Comparison of ENCODE assay signal across 16 cellular contexts in genomic region chr10:52609601-52610240, GRCh38.
DNase-seq lines count a peak whose midpoint lies in the region; ATAC-seq and TF ChIP-seq lines count a peak whose summit lies in the region.
"Had no signal": no experiment of that assay in that cellular context is flagged by ENCODE, and none has a peak within 500 bp of the region (broad histone marks: within the 10 kb centered on the region; RNA-seq: fewer than 3 reads in every experiment).

No MANE protein-coding gene starts in this region.

- H3K4me3 Mint-ChIP-seq in GM23338, result no peak overlapping the region
- no peak overlapping the region for H3K4me3 Mint-ChIP-seq in activated CD4-positive, alpha-beta T cell treated with anti-CD3 and anti-CD28 coated beads, Interleukin-2, amount 10 ng/mL, durations not matched to agents 7 days and 5 days
- H3K4me3 Mint-ChIP-seq: CD4-positive, alpha-beta memory T cell had no signal

- no peak overlapping the region for H3K4me3 ChIP-seq in GM23338
- H3K4me3 ChIP-seq in PC-3 (ENCODE audit: low read length), result no peak overlapping the region
- H3K4me3 ChIP-seq in right atrium auricular region, result no peak overlapping the region
- H3K4me3 ChIP-seq: GM12878 had no signal

- H2AFZ ChIP-seq in GM23338 (0 out of 2 replicates have a peak overlapping the region, but pooled peaks have one; percentile 11), PC-3 (ENCODE audit: low read length) (peak overlapping the region; percentile 39)

- H3K27me3 ChIP-seq in GM23338 (ENCODE audit: insufficient read depth), result no peaks in the 10 kb centered on the region
- no peaks in the 10 kb centered on the region for H3K27me3 ChIP-seq in PC-3 (ENCODE audit: low read length)
- H3K27me3 ChIP-seq in right atrium auricular region, result no peaks in the 10 kb centered on the region
- H3K27me3 ChIP-seq: BE2C had no signal

- ATAC-seq in GM23338 (no peak), PC-3 (no peak), Right ventricle myocardium inferior (no peak)
- ATAC-seq: GM12878, HCT116, HepG2 had no signal

- H4K20me1 ChIP-seq in GM23338 (replicated peaks; ENCODE audit: insufficient read depth) (no peaks in the 10 kb centered on the region), PC-3 (ENCODE audit: low read length) (no peaks in the 10 kb centered on the region)

- H3K27ac Mint-ChIP-seq in GM23338, result no peak overlapping the region
- no peak overlapping the region for H3K27ac Mint-ChIP-seq in activated CD4-positive, alpha-beta T cell treated with anti-CD3 and anti-CD28 coated beads, Interleukin-2, amount 10 ng/mL, durations not matched to agents 7 days and 5 days
- H3K27ac Mint-ChIP-seq: CD4-positive, alpha-beta memory T cell had no signal

- H3K4me1 Mint-ChIP-seq in GM23338, result no peaks in the 10 kb centered on the region
- H3K4me1 Mint-ChIP-seq in activated CD4-positive, alpha-beta T cell treated with anti-CD3 and anti-CD28 coated beads, Interleukin-2, amount 10 ng/mL, durations not matched to agents 7 days and 5 days, result no peaks in the 10 kb centered on the region
- H3K4me1 Mint-ChIP-seq: CD4-positive, alpha-beta memory T cell had no signal

- TF ChIP-seq CTCF in GM23338 (conservative IDR thresholded peaks at IDR 0.05; ENCODE audit: low read depth in 2 of 2), result no peak
- no peak for TF ChIP-seq CTCF in PC-3 (conservative IDR thresholded peaks at IDR 0.05; ENCODE audit: low read depth, low read length)
- no peak for TF ChIP-seq CTCF in right atrium auricular region (IDR thresholded peaks at IDR 0.05)

- H3K4me1 ChIP-seq in GM23338 (ENCODE audit: insufficient read depth), result no peaks in the 10 kb centered on the region
- H3K4me1 ChIP-seq in PC-3 (ENCODE audit: insufficient read depth, low read length), result no peaks in the 10 kb centered on the region
- no peaks in the 10 kb centered on the region for H3K4me1 ChIP-seq in right atrium auricular region
- H3K4me1 ChIP-seq: BE2C had no signal

- H3K27me3 Mint-ChIP-seq in GM23338 (ENCODE audit: insufficient read depth, low read depth, poor library complexity), result peaks cover 7% of the 10 kb centered on the region
- no peaks in the 10 kb centered on the region for H3K27me3 Mint-ChIP-seq in activated CD4-positive, alpha-beta T cell treated with anti-CD3 and anti-CD28 coated beads, Interleukin-2, amount 10 ng/mL, durations not matched to agents 7 days and 5 days
- H3K27me3 Mint-ChIP-seq: CD4-positive, alpha-beta memory T cell had no signal

- H3K9me2 ChIP-seq in GM23338 (ENCODE audit: insufficient read depth), result no peaks in the 10 kb centered on the region
- peaks cover 6% of the 10 kb centered on the region for H3K9me2 ChIP-seq in PC-3 (replicated peaks; ENCODE audit: low read length)

- no peaks in the 10 kb centered on the region for H3F3A ChIP-seq in GM23338 (replicated peaks; ENCODE audit: low read depth)
- no peaks in the 10 kb centered on the region for H3F3A ChIP-seq in PC-3 (ENCODE audit: low read length, unreplicated experiment)

- intact Hi-C loops in PC-3 (cut with micrococcal nuclease) (no loop called here), Right ventricle myocardium inferior (cut with DNase I) (no loop called here)

- no peak overlapping the region for H3K27ac ChIP-seq in GM23338 (ENCODE audit: low read depth)
- H3K27ac ChIP-seq in PC-3 (ENCODE audit: low read length), result no peak overlapping the region
- H3K27ac ChIP-seq in right atrium auricular region, result no peak overlapping the region
- H3K27ac ChIP-seq: C4-2B had no signal

- no TSS peak for BruUV-seq in PC-3 (replicated peaks; lab: Mats Ljungman, UMichigan)

- no peaks in the 10 kb centered on the region; the same call in 2 of the 3 replicates for H3K9me3 Mint-ChIP-seq in GM23338
- no peaks in the 10 kb centered on the region for H3K9me3 Mint-ChIP-seq in activated CD4-positive, alpha-beta T cell treated with anti-CD3 and anti-CD28 coated beads, Interleukin-2, amount 10 ng/mL, durations not matched to agents 7 days and 5 days

- no peak overlapping the region for H3K9ac ChIP-seq in PC-3 (ENCODE audit: low read length)

- H3K9me3 ChIP-seq in PC-3 (ENCODE audit: low read length), result no peaks in the 10 kb centered on the region
- H3K9me3 ChIP-seq in right atrium auricular region, result no peaks in the 10 kb centered on the region
- H3K9me3 ChIP-seq: BE2C had no signal

- H3K4me2 ChIP-seq in GM23338 (no peak overlapping the region), PC-3 (ENCODE audit: low read length) (no peak overlapping the region)

- no peaks in the 10 kb centered on the region for H3K36me3 Mint-ChIP-seq in GM23338 (ENCODE audit: low read depth)
- H3K36me3 Mint-ChIP-seq in activated CD4-positive, alpha-beta T cell treated with anti-CD3 and anti-CD28 coated beads, Interleukin-2, amount 10 ng/mL, durations not matched to agents 7 days and 5 days (ENCODE audit: low read depth), result no peaks in the 10 kb centered on the region
- H3K36me3 Mint-ChIP-seq: CD4-positive, alpha-beta memory T cell had no signal

- no peaks in the 10 kb centered on the region for H3K79me2 ChIP-seq in GM23338 (replicated peaks; ENCODE audit: insufficient read depth)
- H3K79me2 ChIP-seq in PC-3 (ENCODE audit: low read length), result no peaks in the 10 kb centered on the region

- DNase-seq in EH (ENCODE audit: low read depth) (peak; percentile 61), GM23338 (ENCODE audit: low spot score) (no peak), PC-3 (no peak), myocyte (ENCODE audit: low read depth) (peak; percentile 36), right atrium auricular region (ENCODE audit: low spot score) (no peak), Right ventricle myocardium inferior (ENCODE audit: missing footprints) (no peak), NCI-H748 (lab: John Stamatoyannopoulos, UW; ENCODE audit: unreplicated experiment) (no peak)
- no peak for DNase-seq in activated CD4-positive, alpha-beta T cell treated with anti-CD3 and anti-CD28 coated beads, Interleukin-2, amount 10 ng/mL, durations not matched to agents 7 days and 5 days
- DNase-seq: BE2C; CD4-positive, alpha-beta memory T cell; COR-L47; DND-41 had no signal

- POLR2A ChIA-PET in PC-3 (lab: Charles Lee; ENCODE audit: unreplicated experiment), result no interaction called here
- POLR2A ChIA-PET in activated CD4-positive, alpha-beta T cell treated with anti-CD3 and anti-CD28 coated beads, Interleukin-2, amount 10 ng/mL, durations not matched to agents 7 days and 5 days (lab: Charles Lee), result no interaction called here

- CTCF ChIA-PET in PC-3 (lab: Charles Lee), result no interaction called here
- CTCF ChIA-PET in activated CD4-positive, alpha-beta T cell treated with anti-CD3 and anti-CD28 coated beads, Interleukin-2, amount 10 ng/mL, durations not matched to agents 7 days and 5 days (lab: Charles Lee), result no interaction called here

- H3K36me3 ChIP-seq in GM23338 (ENCODE audit: insufficient read depth) (no peaks in the 10 kb centered on the region), PC-3 (ENCODE audit: low read depth, low read length) (no peaks in the 10 kb centered on the region), right atrium auricular region (no peaks in the 10 kb centered on the region)
- H3K36me3 ChIP-seq: BE2C had no signal

TF ChIP-seq in GM23338, 12 proteins besides CTCF, POLR2A, EP300 and RAD21:
- TF ChIP-seq POLR2AphosphoS5 (IDR thresholded peaks at IDR 0.05; ENCODE audit: low read depth), result no peak
- TF ChIP-seq JUNB (IDR thresholded peaks at IDR 0.05; ENCODE audit: unreplicated experiment), result no peak
- no peak for TF ChIP-seq CREB1 (CRISPR knock-in tag; IDR thresholded peaks at IDR 0.05; ENCODE audit: low read depth)
- TF ChIP-seq STAT1 (IDR thresholded peaks at IDR 0.05; ENCODE audit: unreplicated experiment), result no peak
- no peak for TF ChIP-seq EZH2 (IDR thresholded peaks at IDR 0.05; ENCODE audit: low read depth, unreplicated experiment)

Comparison
In these comparisons a context has a peak if more than half of its experiments do, and no peak if none do; other contexts are left out.
1. DNase-seq: peak in EH (single experiment) and myocyte (single experiment); none in GM23338 (single experiment), PC-3 (single experiment), right atrium auricular region (single experiment), Right ventricle myocardium inferior (single experiment), activated CD4-positive, alpha-beta T cell treated with anti-CD3 and anti-CD28 coated beads, Interleukin-2, amount 10 ng/mL, durations not matched to agents 7 days and 5 days (single experiment) and NCI-H748 (single experiment).